ENCODE assay signal across 8 cellular contexts in the genomic region with DNA sequence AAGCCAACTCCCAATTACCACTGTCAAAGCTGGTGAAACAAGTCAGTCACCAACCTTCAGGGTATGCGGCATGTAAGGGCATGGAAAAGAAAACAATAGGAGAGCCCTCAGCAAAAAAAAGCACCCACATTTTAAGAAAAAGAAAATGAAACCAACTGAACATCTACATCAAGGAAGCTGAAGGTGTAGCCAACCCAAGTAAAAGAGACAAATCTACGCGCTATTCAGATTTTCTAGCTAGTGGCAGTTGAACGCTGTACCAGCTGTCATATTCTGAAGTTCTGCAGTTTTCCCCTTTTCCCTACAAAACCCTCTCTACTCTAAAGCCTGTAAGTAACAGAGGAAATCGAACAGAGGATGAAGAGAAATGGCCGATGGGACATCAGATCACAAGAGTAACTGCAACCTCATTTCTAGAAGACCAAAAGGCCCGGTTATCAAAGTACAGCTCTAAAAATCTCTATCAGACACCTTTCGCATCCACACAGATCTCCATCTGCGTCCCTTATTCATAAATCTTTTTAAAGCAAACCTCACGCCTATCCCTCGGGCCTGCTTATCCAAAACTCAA. TPM values are rescaled to one million over a fixed set of nuclear protein-coding genes. Genes with fewer than 3 reads are reported as not detected.
DNase-seq lines count a peak whose midpoint lies in the region; ATAC-seq and TF ChIP-seq lines count a peak whose summit lies in the region.

No MANE protein-coding gene starts in this region.

- peak overlapping the region; percentile 85 for H3K4me3 ChIP-seq in Loucy (ENCODE audit: low read length, poor library complexity, severe bottlenecking)
- peak overlapping the region; percentile 81 to 95 for H3K4me3 ChIP-seq in body of pancreas
- H3K4me3 ChIP-seq in right lobe of liver = peak overlapping the region; percentile 40 to 87 (median 84)
- H3K4me3 ChIP-seq in tibial artery = peak overlapping the region; percentile 70 to 93

- no peak overlapping the region for H2AFZ ChIP-seq in Loucy (ENCODE audit: low read length)

- H4K20me1 ChIP-seq in Loucy (ENCODE audit: insufficient read depth, low read length, poor library complexity, severe bottlenecking) = peaks cover 60% of the 10 kb centered on the region

- H3K4me1 ChIP-seq in ES-I3 (ENCODE audit: insufficient read depth, low read length) = peaks cover 5% of the 10 kb centered on the region; the same call in 1 of the 2 replicates
- H3K4me1 ChIP-seq in Loucy (ENCODE audit: insufficient read depth, low read length, poor library complexity, severe bottlenecking) = peaks cover 62% of the 10 kb centered on the region
- peaks cover 49% of the 10 kb centered on the region for H3K4me1 ChIP-seq in body of pancreas
- H3K4me1 ChIP-seq in right lobe of liver = peaks cover 0 to 33% (median 3%) of the 10 kb centered on the region in 4 donors
- H3K4me1 ChIP-seq in tibial artery = peaks cover 0 to 68% (median 27%) of the 10 kb centered on the region in 4 donors

- WGBS in body of pancreas, 2 donors = 1 to 3% methylated on average over 11 of the region's 11 CpGs
- 4% methylated on average over 11 of the region's 11 CpGs for WGBS in right lobe of liver (ENCODE audit: insufficient coverage, low coverage, low lambda C conversion rate, missing lambda C conversion rate)

- intact Hi-C loops in body of pancreas (cut with DNase I) (no loop called here), right lobe of liver (cut with DNase I) (no loop called here), tibial artery (cut with DNase I; ENCODE audit: low total_unique reads) (loop anchor here (5.0 to 10.0 kb wide), 2 partner anchors 62 to 369 kb away; a partner anchor contains a TSS)

- H3K9me3 ChIP-seq in ES-I3 (ENCODE audit: control insufficient read depth, insufficient read depth, low read length) (no peaks in the 10 kb centered on the region), Loucy (ENCODE audit: insufficient read depth, low read depth, low read length) (no peaks in the 10 kb centered on the region), body of pancreas (no peaks in the 10 kb centered on the region), right lobe of liver (no peaks in the 10 kb centered on the region), tibial artery (no peaks in the 10 kb centered on the region)

- TF ChIP-seq CTCF in Loucy (conservative IDR thresholded peaks at IDR 0.05; ENCODE audit: low read length) = no peak
- no peak for TF ChIP-seq CTCF in body of pancreas (IDR thresholded peaks at IDR 0.05)
- no peak for TF ChIP-seq CTCF in right lobe of liver (IDR thresholded peaks at IDR 0.05)
- TF ChIP-seq CTCF in tibial artery (IDR thresholded peaks at IDR 0.05) = no peak

- no peaks in the 10 kb centered on the region for H3K27me3 ChIP-seq in Loucy (ENCODE audit: insufficient read depth, low read length, poor library complexity, severe bottlenecking)
- no peaks in the 10 kb centered on the region for H3K27me3 ChIP-seq in body of pancreas
- H3K27me3 ChIP-seq in right lobe of liver = no peaks in the 10 kb centered on the region
- H3K27me3 ChIP-seq in tibial artery = no peaks in the 10 kb centered on the region

- H3K9ac ChIP-seq in ES-I3 (ENCODE audit: low read depth, low read length) (peak overlapping the region; percentile 67; the same call in 1 of the 2 replicates), Loucy (ENCODE audit: low read depth, low read length, poor library complexity, severe bottlenecking) (peak overlapping the region; percentile 85)

- peak overlapping the region; percentile 91 for H3K4me2 ChIP-seq in Loucy (ENCODE audit: low read depth, low read length, poor library complexity, severe bottlenecking)

- no peaks in the 10 kb centered on the region for H3K36me3 ChIP-seq in ES-I3 (ENCODE audit: insufficient read depth, low read length)
- no peaks in the 10 kb centered on the region for H3K36me3 ChIP-seq in Loucy (ENCODE audit: insufficient read depth, low read length)
- H3K36me3 ChIP-seq in body of pancreas (replicated peaks in 1 of 2; ENCODE audit: insufficient read depth in 1 of 2, low read depth in 2 of 2) = no peaks in the 10 kb centered on the region
- H3K36me3 ChIP-seq in right lobe of liver = no peaks in the 10 kb centered on the region
- no peaks in the 10 kb centered on the region for H3K36me3 ChIP-seq in tibial artery

- TF ChIP-seq POLR2A in body of pancreas (IDR thresholded peaks at IDR 0.05) (no peak), right lobe of liver (IDR thresholded peaks at IDR 0.05) (no peak)

- H3K27ac ChIP-seq in body of pancreas (peak overlapping the region; percentile 60 to 89 (median 84)), right lobe of liver (peak overlapping the region; percentile 43 to 59 (median 56)), tibial artery (peak overlapping the region; percentile 85 to 91)

- peaks cover 65% of the 10 kb centered on the region for H3K79me2 ChIP-seq in Loucy (ENCODE audit: insufficient read depth, low read length)

- no peak for ATAC-seq in body of pancreas
- no peak for ATAC-seq in right lobe of liver
- no peak for ATAC-seq in GM21619 (IDR thresholded peaks at IDR 0.05; ENCODE audit: unreplicated experiment)

- DNase-seq in body of pancreas (no peak), right lobe of liver (no peak), tibial artery (no peak), NCI-H2196 treated with DMSO at 0.1 percent for 48 hours (lab: John Stamatoyannopoulos, UW; ENCODE audit: unreplicated experiment) (no peak), ureter (ENCODE audit: low spot score) (no peak)

- H3F3A ChIP-seq in Loucy (ENCODE audit: low read depth) = peaks cover 13% of the 10 kb centered on the region

- no peaks in the 10 kb centered on the region for H3K9me2 ChIP-seq in Loucy (replicated peaks; ENCODE audit: low read depth, low read length)

RNA-seq across cellular contexts. Expression of a gene that starts 1.4 kb away (rescaled TPM):
- total RNA-seq in body of pancreas (100 to 1,000 TPM in 1 of 2 donors, 10 to 100 TPM in 1; 85.9 to 127 TPM), right lobe of liver (10 to 100 TPM; 27.8 to 50.1 (median 43.2) TPM), ureter (90.3 TPM)
